In the genomic region with DNA sequence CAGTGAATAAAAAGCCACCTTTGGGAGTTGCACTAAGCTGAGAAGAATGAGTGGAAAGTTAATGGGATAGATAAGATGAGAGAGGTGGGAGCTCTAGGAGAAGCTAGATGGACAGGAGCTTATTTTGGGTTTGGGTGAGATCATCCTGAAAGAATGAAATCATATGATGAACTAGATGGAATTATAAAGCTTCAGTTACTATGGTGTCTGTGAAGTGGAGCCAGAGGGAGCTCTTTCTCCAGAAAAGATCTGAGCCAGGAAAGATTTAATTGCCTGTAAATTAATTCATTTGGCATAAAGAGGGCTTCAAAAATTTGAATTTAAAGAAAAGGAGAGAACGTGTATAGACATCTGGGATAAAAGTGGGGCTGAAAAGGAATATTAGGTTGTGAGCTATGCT, we compare ENCODE assay signal across 16 cellular contexts. TPM values are rescaled to one million over a fixed set of nuclear protein-coding genes. Genes with fewer than 3 reads are reported as not detected.
DNase-seq lines count a peak whose midpoint lies in the region; ATAC-seq, FAIRE-seq and TF ChIP-seq lines count a peak whose summit lies in the region.
"Had no signal": no experiment of that assay in that cellular context is flagged by ENCODE, and none has a peak within 500 bp of the region (broad histone marks: within the 10 kb centered on the region; RNA-seq: fewer than 3 reads in every experiment).

No MANE protein-coding gene starts in this region.

- no peaks in the 10 kb centered on the region for H3K79me2 ChIP-seq in hepatocyte

- WGBS in A549 (ENCODE audit: missing lambda C conversion rate) = 0% methylated on average over 1 of the region's 1 CpG
- 63% methylated on average over 1 of the region's 1 CpG for WGBS in hepatocyte (ENCODE audit: low lambda C conversion rate, missing lambda C conversion rate)
- 65 to 67% methylated on average over 1 of the region's 1 CpG for WGBS in upper lobe of left lung, 2 donors

- CTCF ChIA-PET in A549 (lab: Yijun Ruan, JAX) = no interaction called here

- H3K27ac Mint-ChIP-seq in activated naive CD8-positive, alpha-beta T cell treated with anti-CD3 and anti-CD28 coated beads for 36 hours = peak overlapping the region; percentile 72

- no peak for FAIRE-seq in A549 (lab: Jason Lieb, UNC)
- FAIRE-seq: K562, keratinocyte had no signal

- H3K27me3 Mint-ChIP-seq in activated naive CD8-positive, alpha-beta T cell treated with anti-CD3 and anti-CD28 coated beads for 36 hours = no peaks in the 10 kb centered on the region
- H3K27me3 Mint-ChIP-seq: CD4-positive, alpha-beta memory T cell had no signal

- 0 out of 5 replicates have a peak, but pooled peaks of 1 of the 2 experiments have one; percentile 7 for TF ChIP-seq RAD21 in A549 (conservative IDR thresholded peaks at IDR 0.05 in 1 of 2, IDR thresholded peaks at IDR 0.05 in 1 of 2)

- TF ChIP-seq EP300 in A549 (IDR thresholded peaks at IDR 0.05) (no peak), upper lobe of left lung (IDR thresholded peaks at IDR 0.05) (no peak)

- H3K4me1 ChIP-seq in A549 (no peaks in the 10 kb centered on the region), hepatocyte (ENCODE audit: insufficient read depth) (peaks cover 5% of the 10 kb centered on the region), upper lobe of left lung (no peaks in the 10 kb centered on the region)
- H3K4me1 ChIP-seq: HAP-1 had no signal

- peaks cover 2% of the 10 kb centered on the region; the same call in 1 of the 3 replicates for H3K9me3 ChIP-seq in A549
- no peaks in the 10 kb centered on the region for H3K9me3 ChIP-seq in hepatocyte (ENCODE audit: low read depth)
- H3K9me3 ChIP-seq in upper lobe of left lung = no peaks in the 10 kb centered on the region
- H3K9me3 ChIP-seq: HAP-1 had no signal

- no peaks in the 10 kb centered on the region for H3K9me2 ChIP-seq in hepatocyte (replicated peaks; ENCODE audit: insufficient read depth)

- no peak for TF ChIP-seq POLR2A in A549 (IDR thresholded peaks at IDR 0.05; ENCODE audit: low read length)
- TF ChIP-seq POLR2A in upper lobe of left lung (IDR thresholded peaks at IDR 0.05) = no peak

- TF ChIP-seq CTCF in A549 (IDR thresholded peaks at IDR 0.05) (0 out of 3 replicates have a peak, but pooled peaks have one; percentile 8), hepatocyte (IDR thresholded peaks at IDR 0.05; ENCODE audit: poor library complexity) (peak; percentile 24), upper lobe of left lung (IDR thresholded peaks at IDR 0.05) (no peak)

- no peak for ATAC-seq in A549
- ATAC-seq in upper lobe of left lung (ENCODE audit: low FRiP score in 2 of 2) = no peak
- ATAC-seq: K562 had no signal

- H3K36me3 ChIP-seq in hepatocyte (replicated peaks; ENCODE audit: insufficient read depth, low read depth) (no peaks in the 10 kb centered on the region), upper lobe of left lung (no peaks in the 10 kb centered on the region)
- H3K36me3 ChIP-seq: HAP-1 had no signal

- no peak overlapping the region for H3K4me3 ChIP-seq in A549
- H3K4me3 ChIP-seq in hepatocyte = no peak overlapping the region
- no peak overlapping the region for H3K4me3 ChIP-seq in upper lobe of left lung
- H3K4me3 ChIP-seq: HAP-1, K562, PC-9 had no signal

- no peak overlapping the region for H3K4me2 ChIP-seq in A549
- no peak overlapping the region for H3K4me2 ChIP-seq in hepatocyte
- H3K4me2 ChIP-seq: PC-9 had no signal

- POLR2A ChIA-PET in A549 (lab: Yijun Ruan, JAX) = no interaction called here

- H3K36me3 Mint-ChIP-seq in activated naive CD8-positive, alpha-beta T cell treated with anti-CD3 and anti-CD28 coated beads for 36 hours = no peaks in the 10 kb centered on the region

- DNase-seq in A549 (ENCODE audit: low read depth in 1 of 2, low spot score in 1 of 2) (no peak), EL (peak; percentile 2), hepatocyte (ENCODE audit: low spot score) (no peak), upper lobe of left lung (no peak), kidney glomerular epithelial cell (lab: John Stamatoyannopoulos, UW) (no peak), cerebellar cortex (ENCODE audit: low spot score) (no peak)
- DNase-seq in activated naive CD8-positive, alpha-beta T cell treated with anti-CD3 and anti-CD28 coated beads for 36 hours = no peak
- no peak for DNase-seq in activated T-cell treated with anti-CD3 and anti-CD28 coated beads, Interleukin-2, amount 50 U/mL, for 48 hours
- DNase-seq: NCI-H2107; PC-9; stimulated activated CD8-positive, alpha-beta memory T cell treated with anti-CD3 and anti-CD28 coated beads, Interleukin-4, amount 100 ng/mL, for 48 hours; T1000 had no signal

- peak overlapping the region; percentile 26 for H3K4me3 Mint-ChIP-seq in activated naive CD8-positive, alpha-beta T cell treated with anti-CD3 and anti-CD28 coated beads for 36 hours

- H3K4me1 Mint-ChIP-seq in activated naive CD8-positive, alpha-beta T cell treated with anti-CD3 and anti-CD28 coated beads for 36 hours = peaks cover 20% of the 10 kb centered on the region

- H3K9me3 Mint-ChIP-seq in activated naive CD8-positive, alpha-beta T cell treated with anti-CD3 and anti-CD28 coated beads for 36 hours = peaks cover 11% of the 10 kb centered on the region

- H4K20me1 ChIP-seq in hepatocyte (ENCODE audit: insufficient read depth, poor library complexity, severe bottlenecking) = no peaks in the 10 kb centered on the region

- no peak overlapping the region for H3K27ac ChIP-seq in A549
- H3K27ac ChIP-seq in hepatocyte = peak overlapping the region; percentile 69
- H3K27ac ChIP-seq in upper lobe of left lung = no peak overlapping the region
- H3K27ac ChIP-seq: PC-9 had no signal

- no peaks in the 10 kb centered on the region for H3K27me3 ChIP-seq in hepatocyte
- H3K27me3 ChIP-seq in upper lobe of left lung = no peaks in the 10 kb centered on the region

- H2AFZ ChIP-seq in hepatocyte = no peak overlapping the region
- H2AFZ ChIP-seq: PC-9 had no signal

TF ChIP-seq in A549, 52 proteins besides CTCF, POLR2A, EP300 and RAD21:
- TF ChIP-seq, protein P1, sequence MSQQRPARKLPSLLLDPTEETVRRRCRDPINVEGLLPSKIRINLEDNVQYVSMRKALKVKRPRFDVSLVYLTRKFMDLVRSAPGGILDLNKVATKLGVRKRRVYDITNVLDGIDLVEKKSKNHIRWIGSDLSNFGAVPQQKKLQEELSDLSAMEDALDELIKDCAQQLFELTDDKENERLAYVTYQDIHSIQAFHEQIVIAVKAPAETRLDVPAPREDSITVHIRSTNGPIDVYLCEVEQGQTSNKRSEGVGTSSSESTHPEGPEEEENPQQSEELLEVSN (IDR thresholded peaks at IDR 0.05; ENCODE audit: borderline replicate concordance, low read depth) = no peak
- no peak for TF ChIP-seq CHD4 (IDR thresholded peaks at IDR 0.05; ENCODE audit: borderline replicate concordance)

RNA-seq across cellular contexts. Expression of a gene that starts 10.3 kb away (rescaled TPM):
- polyA plus RNA-seq in A549 (2011; rRNA removed) = 0.22 and 0.32 TPM in 2 replicates
- polyA plus RNA-seq in A549 (2012; cell fraction: cytosol; rRNA removed) = 0.01 and 0.03 TPM in 2 replicates
- 0.01 and 0.07 TPM in 2 replicates for polyA plus RNA-seq in A549 (2012; cell fraction: nucleus; rRNA removed)
- 0.05 to 0.13 TPM (median 0.08 TPM) in 3 replicates for polyA plus RNA-seq in A549 (2017; fragmentation: RNase III; extraction: RNeasy Plus Mini Kit Qiagen cat#74134 plus additional on column Dnase treatment)
- 0.21 and 0.39 TPM in 2 replicates for polyA minus RNA-seq in A549 (2011; rRNA and poly(A)+ RNA removed)
- under 1 TPM; 0.21 to 0.54 TPM for total RNA-seq in activated naive CD8-positive, alpha-beta T cell treated with anti-CD3 and anti-CD28 coated beads for 36 hours
- total RNA-seq in hepatocyte = 0.60 and 1.2 TPM in 2 replicates
- 0.16 and 1.0 TPM in 2 replicates for polyA plus RNA-seq in hepatocyte
- total RNA-seq in upper lobe of left lung = 10 to 100 TPM in 2 of 6 donors, 1 to 10 TPM in 3, under 1 TPM in 1; 0.37 to 25.0 (median 4.2) TPM
- total RNA-seq: PC-9 had no signal

Comparison
In these comparisons a context has a peak if more than half of its experiments do, and no peak if none do; other contexts are left out.
1. CTCF ChIP-seq: peak in A549 (single experiment) and hepatocyte (single experiment); none in upper lobe of left lung (0 of 6).